15 cellular contexts compared by ENCODE assay signal in genomic region chr17:63920050-63920449, GRCh38. TPM values are rescaled to one million over a fixed set of nuclear protein-coding genes. Genes with fewer than 3 reads are reported as not detected.
DNase-seq lines count a peak whose midpoint lies in the region; ATAC-seq, FAIRE-seq and TF ChIP-seq lines count a peak whose summit lies in the region.
"Not testable (repeated sequence)": the region's sequence is repeated elsewhere in the genome, so short reads cannot be mapped to it uniquely, and the experiment has no call there.
"Had no signal": no experiment of that assay in that cellular context is flagged by ENCODE, and none has a peak within 500 bp of the region (broad histone marks: within the 10 kb centered on the region; RNA-seq: fewer than 3 reads in every experiment).

No MANE protein-coding gene starts in this region.

- not testable (repeated sequence) for H3K36me3 Mint-ChIP-seq in IgD-negative memory B cell; WTC11; stimulated activated effector memory CD8-positive, alpha-beta T cell treated with anti-CD3 and anti-CD28 coated beads, Interleukin-12 subunit alpha, Interleukin-12 subunit beta, amount 100 ng/mL, for 72 hours

- H3K9me3 ChIP-seq in BLaER1 treated with 17β-estradiol and CSF1 and Interleukin-3, amounts not matched to agents 10 nM and 100 nM (replicated peaks in 1 of 11); OCI-LY7 (ENCODE audit: low read length); endocrine pancreas (ENCODE audit: control insufficient read depth, low read length); HepG2 (ENCODE audit: low read length): not testable (repeated sequence)

- H2AFZ ChIP-seq in OCI-LY7 (ENCODE audit: low read length): peak overlapping the region; percentile 45; the same call in 1 of the 2 replicates
- H2AFZ ChIP-seq in HepG2 (ENCODE audit: low read length): not testable (repeated sequence)

- 0 out of 22 replicates have a peak overlapping the region, but pooled peaks of 1 of the 11 experiments have one; percentile 31 for H3K9ac ChIP-seq in BLaER1 treated with 17β-estradiol and CSF1 and Interleukin-3, amounts not matched to agents 10 nM and 100 nM
- H3K9ac ChIP-seq in endocrine pancreas (ENCODE audit: control insufficient read depth, insufficient read depth, low read length): peak overlapping the region; percentile 26
- not testable (repeated sequence) for H3K9ac ChIP-seq in HepG2 (ENCODE audit: insufficient read depth, low read depth, low read length)

- H3K27me3 Mint-ChIP-seq in IgD-negative memory B cell; WTC11 (ENCODE audit: low read depth): not testable (repeated sequence)

- H3K27ac ChIP-seq in BLaER1 treated with 17β-estradiol and CSF1 and Interleukin-3, amounts not matched to agents 10 nM and 100 nM; HepG2 (ENCODE audit: extremely low read length, insufficient read depth, low read length): not testable (repeated sequence)
- peak overlapping the region; percentile 63 for H3K27ac ChIP-seq in OCI-LY7 (ENCODE audit: low read depth, low read length, poor library complexity, severe bottlenecking)

- BruUV-seq in OCI-LY7 (replicated peaks; lab: Mats Ljungman, UMichigan); HepG2 (replicated peaks; lab: Mats Ljungman, UMichigan): not testable (repeated sequence)

- CTCF ChIA-PET in OCI-LY7 (lab: Charles Lee; ENCODE audit: unreplicated experiment) (interaction anchor here (0.5 to 3.7 kb wide), 10 partner anchors 8 to 214 kb away, joined by 3 to 94 read pairs (median 6); partner anchors contain the start of gene ICAM2), WTC11 (lab: Charles Lee) (interaction anchor here (0.6 to 4.5 kb wide), 40 partner anchors 9 to 362 kb away, joined by 3 to 170 read pairs (median 15); partner anchors contain the start of genes CD79B, CSH2, CSHL1 and ERN1), HepG2 (lab: Yijun Ruan, JAX; ENCODE audit: low intra/inter-chr PET ratio, low total read pairs) (interaction anchor here (1.3 to 2.6 kb wide), 4 partner anchors 27 to 106 kb away, joined by 9 to 27 read pairs (median 20); no protein-coding TSS in a partner anchor)

- TF ChIP-seq POLR2A in HepG2 (IDR thresholded peaks at IDR 0.05; ENCODE audit: insufficient read depth in 1 of 2, low read depth in 2 of 2, low read length in 2 of 2): not testable (repeated sequence)

- not testable (repeated sequence) for DNase-seq in OCI-LY7 (ENCODE audit: low spot score); WTC11 (ENCODE audit: low spot score); stimulated activated effector memory CD8-positive, alpha-beta T cell treated with anti-CD3 and anti-CD28 coated beads, Interleukin-12 subunit alpha, Interleukin-12 subunit beta, amount 100 ng/mL, for 72 hours (ENCODE audit: low spot score in 2 of 2)
- peak; percentile 33 for DNase-seq in HepG2 (ENCODE audit: low spot score)

- intact Hi-C loops in OCI-LY7 (cut with micrococcal nuclease; ENCODE audit: unreplicated experiment): loop anchor here (2.0 kb wide), 1 partner anchor 157 kb away; no protein-coding TSS in a partner anchor
- intact Hi-C loops in HepG2 (cut with micrococcal nuclease; ENCODE audit: unreplicated experiment): not testable (repeated sequence)

- WGBS in HepG2 (ENCODE audit: low lambda C conversion rate): 6% methylated on average over 6 of the region's 6 CpGs

- H3K27ac Mint-ChIP-seq in IgD-negative memory B cell: peak overlapping the region in 2 of 3 donors; percentile 23 to 92
- H3K27ac Mint-ChIP-seq in WTC11: not testable (repeated sequence)
- H3K27ac Mint-ChIP-seq in stimulated activated effector memory CD8-positive, alpha-beta T cell treated with anti-CD3 and anti-CD28 coated beads, Interleukin-12 subunit alpha, Interleukin-12 subunit beta, amount 100 ng/mL, for 72 hours: peak overlapping the region; percentile 30

- not testable (repeated sequence) for H3K79me2 ChIP-seq in OCI-LY7 (ENCODE audit: insufficient read depth, low read depth, low read length); HepG2 (ENCODE audit: insufficient read depth, low read length)

- in situ Hi-C loops in HepG2 (cut with HindIII; ENCODE audit: extremely low pct_ligation_motif_present, low pct_unique_long_range_greater_than_20kb): loop anchor here (10.0 kb wide), 1 partner anchor 215 kb away; the partner anchor contains the start of gene ERN1

- H3K4me1 Mint-ChIP-seq in IgD-negative memory B cell (peaks cover 24 to 51% (median 50%) of the 10 kb centered on the region in 3 donors), WTC11 (peaks cover 16% of the 10 kb centered on the region)
- peaks cover 13% of the 10 kb centered on the region for H3K4me1 Mint-ChIP-seq in stimulated activated effector memory CD8-positive, alpha-beta T cell treated with anti-CD3 and anti-CD28 coated beads, Interleukin-12 subunit alpha, Interleukin-12 subunit beta, amount 100 ng/mL, for 72 hours

- H3K9me2 ChIP-seq in OCI-LY7 (ENCODE audit: insufficient read depth, low read length): not testable (repeated sequence)

- TF ChIP-seq EP300 in HepG2 (IDR thresholded peaks at IDR 0.05; ENCODE audit: low read depth in 2 of 2, low read length in 2 of 2); HepG2 (CRISPR knock-in tag; IDR thresholded peaks at IDR 0.05; ENCODE audit: borderline replicate concordance): not testable (repeated sequence)

- peak overlapping the region in 9 of 11 experiments; percentile 35 to 60 (median 53); a peak in 18 of 22 replicates for H3K4me2 ChIP-seq in BLaER1 treated with 17β-estradiol and CSF1 and Interleukin-3, amounts not matched to agents 10 nM and 100 nM
- H3K4me2 ChIP-seq in OCI-LY7 (ENCODE audit: low read length): peak overlapping the region; percentile 68
- not testable (repeated sequence) for H3K4me2 ChIP-seq in HepG2 (ENCODE audit: low read depth, low read length)

- FAIRE-seq in HepG2 (lab: Jason Lieb, UNC): not testable (repeated sequence)

- not testable (repeated sequence) for H3K36me3 ChIP-seq in BLaER1 treated with 17β-estradiol and CSF1 and Interleukin-3, amounts not matched to agents 10 nM and 100 nM; OCI-LY7 (ENCODE audit: insufficient read depth, low read length); endocrine pancreas (ENCODE audit: control insufficient read depth, insufficient read depth, low read length); HepG2 (replicated peaks in 1 of 2; ENCODE audit: control insufficient read depth in 1 of 2, insufficient read depth in 2 of 2, low read length in 2 of 2)

- not testable (repeated sequence) for H4K20me1 ChIP-seq in BLaER1 treated with 17β-estradiol and CSF1 and Interleukin-3, amounts not matched to agents 10 nM and 100 nM; OCI-LY7 (ENCODE audit: insufficient read depth, low read length); HepG2 (ENCODE audit: insufficient read depth, low read length)

- H3K27me3 ChIP-seq in BLaER1 treated with 17β-estradiol and CSF1 and Interleukin-3, amounts not matched to agents 10 nM and 100 nM; endocrine pancreas (ENCODE audit: control insufficient read depth, insufficient read depth, low read length): not testable (repeated sequence)
- H3K27me3 ChIP-seq in HepG2 (ENCODE audit: control insufficient read depth in 1 of 2, insufficient read depth in 2 of 2, low read length in 2 of 2): peaks cover 0 to 26% of the 10 kb centered on the region in 2 experiments; a peak in 3 of 5 replicates

- POLR2A ChIA-PET in OCI-LY7 (lab: Charles Lee): interaction anchor here (0.7 to 4.8 kb wide), 10 partner anchors 8 to 311 kb away, joined by 3 to 52 read pairs (median 11); partner anchors contain the start of genes CD79B and ICAM2
- POLR2A ChIA-PET in WTC11 (lab: Charles Lee): interaction anchor here (0.7 to 1.6 kb wide), 3 partner anchors 11 to 258 kb away, joined by 3 to 9 read pairs (median 8); no protein-coding TSS in a partner anchor
- POLR2A ChIA-PET in HepG2 (lab: Yijun Ruan, JAX): interaction anchor here (1.1 to 2.2 kb wide), 3 partner anchors 27 to 225 kb away, joined by 3 to 10 read pairs (median 4); no protein-coding TSS in a partner anchor

- not testable (repeated sequence) for H3K4me3 ChIP-seq in BLaER1 treated with 17β-estradiol and CSF1 and Interleukin-3, amounts not matched to agents 10 nM and 100 nM; endocrine pancreas (ENCODE audit: control insufficient read depth, insufficient read depth, low read length); HepG2 (replicated peaks in 1 of 3; ENCODE audit: insufficient read depth in 1 of 3, low read depth in 2 of 3, low read length in 3 of 3)
- H3K4me3 ChIP-seq in OCI-LY7 (ENCODE audit: low read depth, low read length, poor library complexity, severe bottlenecking): peak overlapping the region; percentile 42

- ATAC-seq in WTC11; HepG2; stimulated activated effector memory CD8-positive, alpha-beta T cell treated with anti-CD3 and anti-CD28 coated beads, Interleukin-12 subunit alpha, Interleukin-12 subunit beta, amount 100 ng/mL, for 72 hours: not testable (repeated sequence)

- not testable (repeated sequence) for TF ChIP-seq CTCF in OCI-LY7 (conservative IDR thresholded peaks at IDR 0.05; ENCODE audit: low read length); WTC11 (IDR thresholded peaks at IDR 0.05); HepG2 (CRISPR knock-in tag; IDR thresholded peaks at IDR 0.05)

- not testable (repeated sequence) for H3K9me3 Mint-ChIP-seq in IgD-negative memory B cell; WTC11; stimulated activated effector memory CD8-positive, alpha-beta T cell treated with anti-CD3 and anti-CD28 coated beads, Interleukin-12 subunit alpha, Interleukin-12 subunit beta, amount 100 ng/mL, for 72 hours

- peak overlapping the region in 2 of 4 donors; percentile 74 to 85 for H3K4me3 Mint-ChIP-seq in IgD-negative memory B cell
- H3K4me3 Mint-ChIP-seq in WTC11; stimulated activated effector memory CD8-positive, alpha-beta T cell treated with anti-CD3 and anti-CD28 coated beads, Interleukin-12 subunit alpha, Interleukin-12 subunit beta, amount 100 ng/mL, for 72 hours: not testable (repeated sequence)

- TF ChIP-seq RAD21 in HepG2 (CRISPR knock-in tag; IDR thresholded peaks at IDR 0.05): not testable (repeated sequence)

- peaks cover 27 to 87% (median 75%) of the 10 kb centered on the region in 10 experiments for H3K4me1 ChIP-seq in BLaER1 treated with 17β-estradiol and CSF1 and Interleukin-3, amounts not matched to agents 10 nM and 100 nM
- H3K4me1 ChIP-seq in OCI-LY7 (ENCODE audit: insufficient read depth, low read length, poor library complexity, severe bottlenecking) (peaks cover 78% of the 10 kb centered on the region), HepG2 (ENCODE audit: insufficient read depth, low read length) (peaks cover 16% of the 10 kb centered on the region)
- H3K4me1 ChIP-seq in endocrine pancreas (ENCODE audit: control insufficient read depth, insufficient read depth, low read length): not testable (repeated sequence)

RNA-seq across cellular contexts. Expression of gene GH1, which starts 1.4 kb away (rescaled TPM):
- polyA plus RNA-seq in IgD-negative memory B cell: 2.0 TPM
- 0.21 and 4.3 TPM in 2 replicates for total RNA-seq in OCI-LY7 (2014; rRNA removed; shearing (Covaris generic))
- 0.96 TPM in 1 of 2 replicates, not detected in the other for total RNA-seq in OCI-LY7 (2022)
- total RNA-seq in WTC11 (2021): not detected in 3 replicates
- total RNA-seq in HepG2 (2016; rRNA removed; fragmentation: Illumina TruSeq; extraction: Trizol): not detected in 2 replicates
- total RNA-seq in HepG2 (2016; cell fraction: cytosol; rRNA removed; fragmentation: Illumina TruSeq; extraction: Trizol; ENCODE audit: low read depth): not detected in 2 replicates
- total RNA-seq in HepG2 (2016; cell fraction: insoluble cytoplasmic fraction; rRNA removed; fragmentation: Illumina TruSeq; extraction: Trizol): not detected in 2 replicates
- total RNA-seq in HepG2 (2016; cell fraction: membrane; rRNA removed; fragmentation: Illumina TruSeq; extraction: Trizol): not detected in 2 replicates
- total RNA-seq in HepG2 (2016; cell fraction: nucleus; rRNA removed; fragmentation: Illumina TruSeq; extraction: Trizol): not detected in 2 replicates
- not detected in 2 replicates for polyA plus RNA-seq in HepG2 (2011; rRNA removed)
- not detected in 2 replicates for polyA plus RNA-seq in HepG2 (2011; cell fraction: cytosol; rRNA removed)
- not detected in 2 replicates for polyA plus RNA-seq in HepG2 (2011; cell fraction: nucleus; rRNA removed)
- polyA plus RNA-seq in HepG2 (2012): not detected in 2 replicates
- polyA plus RNA-seq in HepG2 (2016; cell fraction: cytosol; fragmentation: Illumina TruSeq; extraction: Trizol; ENCODE audit: low read depth): not detected in 2 replicates
- polyA plus RNA-seq in HepG2 (2016; cell fraction: insoluble cytoplasmic fraction; fragmentation: Illumina TruSeq; extraction: Trizol; ENCODE audit: low read depth): not detected in 2 replicates
- polyA plus RNA-seq in HepG2 (2016; cell fraction: membrane; fragmentation: Illumina TruSeq; extraction: Trizol; ENCODE audit: low read depth): not detected in 2 replicates
- polyA plus RNA-seq in HepG2 (2016; cell fraction: nucleus; fragmentation: Illumina TruSeq; extraction: Trizol; ENCODE audit: insufficient read depth, low read depth): not detected in 2 replicates
- not detected in 2 replicates for polyA minus RNA-seq in HepG2 (2011; rRNA and poly(A)+ RNA removed; ENCODE audit: low replicate concordance)
- not detected in 2 replicates for polyA minus RNA-seq in HepG2 (2011; cell fraction: cytosol; rRNA and poly(A)+ RNA removed)
- polyA minus RNA-seq in HepG2 (2011; cell fraction: nucleus; rRNA and poly(A)+ RNA removed): not detected in 2 replicates
- total RNA-seq: A172; Caco-2; CD8-positive, alpha-beta T cell; Daoy; H1; HFFc6; HT1080 had no signal
- polyA plus RNA-seq: CD14-positive monocyte had no signal

RNA-seq across cellular contexts. Expression of gene CSHL1, which starts 9.0 kb away (rescaled TPM):
- polyA plus RNA-seq in IgD-negative memory B cell (not detected), HepG2 (2011; rRNA removed) (not detected in 2 replicates)
- total RNA-seq in OCI-LY7 (2014; rRNA removed; shearing (Covaris generic)): not detected in 2 replicates
- total RNA-seq in OCI-LY7 (2022) (not detected in 2 replicates), WTC11 (2021) (not detected in 3 replicates), HepG2 (2016; rRNA removed; fragmentation: Illumina TruSeq; extraction: Trizol) (not detected in 2 replicates)
- not detected in 2 replicates for total RNA-seq in HepG2 (2016; cell fraction: cytosol; rRNA removed; fragmentation: Illumina TruSeq; extraction: Trizol; ENCODE audit: low read depth)
- not detected in 2 replicates for total RNA-seq in HepG2 (2016; cell fraction: insoluble cytoplasmic fraction; rRNA removed; fragmentation: Illumina TruSeq; extraction: Trizol)
- not detected in 2 replicates for total RNA-seq in HepG2 (2016; cell fraction: membrane; rRNA removed; fragmentation: Illumina TruSeq; extraction: Trizol)
- total RNA-seq in HepG2 (2016; cell fraction: nucleus; rRNA removed; fragmentation: Illumina TruSeq; extraction: Trizol): not detected in 2 replicates
- polyA plus RNA-seq in HepG2 (2011; cell fraction: cytosol; rRNA removed): not detected in 2 replicates
- not detected in 2 replicates for polyA plus RNA-seq in HepG2 (2011; cell fraction: nucleus; rRNA removed)
- polyA plus RNA-seq in HepG2 (2012): not detected in 2 replicates
- polyA plus RNA-seq in HepG2 (2016; cell fraction: cytosol; fragmentation: Illumina TruSeq; extraction: Trizol; ENCODE audit: low read depth): not detected in 2 replicates
- polyA plus RNA-seq in HepG2 (2016; cell fraction: insoluble cytoplasmic fraction; fragmentation: Illumina TruSeq; extraction: Trizol; ENCODE audit: low read depth): not detected in 2 replicates
- not detected in 2 replicates for polyA plus RNA-seq in HepG2 (2016; cell fraction: membrane; fragmentation: Illumina TruSeq; extraction: Trizol; ENCODE audit: low read depth)
- polyA plus RNA-seq in HepG2 (2016; cell fraction: nucleus; fragmentation: Illumina TruSeq; extraction: Trizol; ENCODE audit: insufficient read depth, low read depth): not detected in 2 replicates
- polyA minus RNA-seq in HepG2 (2011; rRNA and poly(A)+ RNA removed; ENCODE audit: low replicate concordance): not detected in 2 replicates
- polyA minus RNA-seq in HepG2 (2011; cell fraction: cytosol; rRNA and poly(A)+ RNA removed): not detected in 2 replicates
- not detected in 2 replicates for polyA minus RNA-seq in HepG2 (2011; cell fraction: nucleus; rRNA and poly(A)+ RNA removed)
- total RNA-seq: A172; Caco-2; CD8-positive, alpha-beta T cell; Daoy; H1; HFFc6; HT1080 had no signal
- polyA plus RNA-seq: CD14-positive monocyte, H1 had no signal

RNA-seq across cellular contexts. Expression of gene CD79B, which starts 12.1 kb away (rescaled TPM):
- polyA plus RNA-seq in IgD-negative memory B cell: 1,452 TPM
- 743 and 751 TPM in 2 replicates for total RNA-seq in OCI-LY7 (2014; rRNA removed; shearing (Covaris generic))
- total RNA-seq in OCI-LY7 (2022): 457 and 479 TPM in 2 replicates
- total RNA-seq in WTC11 (2021): 3.0 to 3.5 TPM (median 3.2 TPM) in 3 replicates
- not detected in 2 replicates for total RNA-seq in HepG2 (2016; rRNA removed; fragmentation: Illumina TruSeq; extraction: Trizol)
- not detected in 2 replicates for total RNA-seq in HepG2 (2016; cell fraction: cytosol; rRNA removed; fragmentation: Illumina TruSeq; extraction: Trizol; ENCODE audit: low read depth)
- total RNA-seq in HepG2 (2016; cell fraction: insoluble cytoplasmic fraction; rRNA removed; fragmentation: Illumina TruSeq; extraction: Trizol): 0.54 TPM in 1 of 2 replicates, not detected in the other
- total RNA-seq in HepG2 (2016; cell fraction: membrane; rRNA removed; fragmentation: Illumina TruSeq; extraction: Trizol): not detected in 2 replicates
- not detected in 2 replicates for total RNA-seq in HepG2 (2016; cell fraction: nucleus; rRNA removed; fragmentation: Illumina TruSeq; extraction: Trizol)
- polyA plus RNA-seq in HepG2 (2011; rRNA removed): 0.21 TPM in 1 of 2 replicates, not detected in the other
- 0.19 and 0.55 TPM in 2 replicates for polyA plus RNA-seq in HepG2 (2011; cell fraction: cytosol; rRNA removed)
- not detected in 2 replicates for polyA plus RNA-seq in HepG2 (2011; cell fraction: nucleus; rRNA removed)
- 0.20 TPM in 1 of 2 replicates, not detected in the other for polyA plus RNA-seq in HepG2 (2012)
- not detected in 2 replicates for polyA plus RNA-seq in HepG2 (2016; cell fraction: cytosol; fragmentation: Illumina TruSeq; extraction: Trizol; ENCODE audit: low read depth)
- polyA plus RNA-seq in HepG2 (2016; cell fraction: insoluble cytoplasmic fraction; fragmentation: Illumina TruSeq; extraction: Trizol; ENCODE audit: low read depth): not detected in 2 replicates
- polyA plus RNA-seq in HepG2 (2016; cell fraction: membrane; fragmentation: Illumina TruSeq; extraction: Trizol; ENCODE audit: low read depth): not detected in 2 replicates
- not detected in 2 replicates for polyA plus RNA-seq in HepG2 (2016; cell fraction: nucleus; fragmentation: Illumina TruSeq; extraction: Trizol; ENCODE audit: insufficient read depth, low read depth)
- polyA minus RNA-seq in HepG2 (2011; rRNA and poly(A)+ RNA removed; ENCODE audit: low replicate concordance): not detected in 2 replicates
- polyA minus RNA-seq in HepG2 (2011; cell fraction: cytosol; rRNA and poly(A)+ RNA removed): not detected in 2 replicates
- polyA minus RNA-seq in HepG2 (2011; cell fraction: nucleus; rRNA and poly(A)+ RNA removed): not detected in 2 replicates
- total RNA-seq: Caco-2, Daoy had no signal

RNA-seq across cellular contexts. Expression of gene CSH1, which starts 23.7 kb away (rescaled TPM):
- not detected for polyA plus RNA-seq in IgD-negative memory B cell
- not detected in 2 replicates for total RNA-seq in OCI-LY7 (2014; rRNA removed; shearing (Covaris generic))
- total RNA-seq in OCI-LY7 (2022): not detected in 2 replicates
- not detected in 3 replicates for total RNA-seq in WTC11 (2021)
- total RNA-seq in HepG2 (2016; rRNA removed; fragmentation: Illumina TruSeq; extraction: Trizol): not detected in 2 replicates
- not detected in 2 replicates for total RNA-seq in HepG2 (2016; cell fraction: cytosol; rRNA removed; fragmentation: Illumina TruSeq; extraction: Trizol; ENCODE audit: low read depth)
- not detected in 2 replicates for total RNA-seq in HepG2 (2016; cell fraction: insoluble cytoplasmic fraction; rRNA removed; fragmentation: Illumina TruSeq; extraction: Trizol)
- not detected in 2 replicates for total RNA-seq in HepG2 (2016; cell fraction: membrane; rRNA removed; fragmentation: Illumina TruSeq; extraction: Trizol)
- not detected in 2 replicates for total RNA-seq in HepG2 (2016; cell fraction: nucleus; rRNA removed; fragmentation: Illumina TruSeq; extraction: Trizol)
- polyA plus RNA-seq in HepG2 (2011; rRNA removed): not detected in 2 replicates
- not detected in 2 replicates for polyA plus RNA-seq in HepG2 (2011; cell fraction: cytosol; rRNA removed)
- polyA plus RNA-seq in HepG2 (2011; cell fraction: nucleus; rRNA removed): not detected in 2 replicates
- not detected in 2 replicates for polyA plus RNA-seq in HepG2 (2012)
- polyA plus RNA-seq in HepG2 (2016; cell fraction: cytosol; fragmentation: Illumina TruSeq; extraction: Trizol; ENCODE audit: low read depth): not detected in 2 replicates
- not detected in 2 replicates for polyA plus RNA-seq in HepG2 (2016; cell fraction: insoluble cytoplasmic fraction; fragmentation: Illumina TruSeq; extraction: Trizol; ENCODE audit: low read depth)
- polyA plus RNA-seq in HepG2 (2016; cell fraction: membrane; fragmentation: Illumina TruSeq; extraction: Trizol; ENCODE audit: low read depth): not detected in 2 replicates
- not detected in 2 replicates for polyA plus RNA-seq in HepG2 (2016; cell fraction: nucleus; fragmentation: Illumina TruSeq; extraction: Trizol; ENCODE audit: insufficient read depth, low read depth)
- not detected in 2 replicates for polyA minus RNA-seq in HepG2 (2011; rRNA and poly(A)+ RNA removed; ENCODE audit: low replicate concordance)
- polyA minus RNA-seq in HepG2 (2011; cell fraction: cytosol; rRNA and poly(A)+ RNA removed): not detected in 2 replicates
- not detected in 2 replicates for polyA minus RNA-seq in HepG2 (2011; cell fraction: nucleus; rRNA and poly(A)+ RNA removed)
- total RNA-seq: A172; Caco-2; CD8-positive, alpha-beta T cell; Daoy; H1; HFFc6; HT1080 had no signal
- polyA plus RNA-seq: CD14-positive monocyte had no signal

RNA-seq across cellular contexts. Expression of gene GH2, which starts 38.3 kb away (rescaled TPM):
- polyA plus RNA-seq in IgD-negative memory B cell (not detected), HepG2 (2011; rRNA removed) (not detected in 2 replicates)
- not detected in 2 replicates for total RNA-seq in OCI-LY7 (2014; rRNA removed; shearing (Covaris generic))
- total RNA-seq in OCI-LY7 (2022) (not detected in 2 replicates), WTC11 (2021) (0.35 to 1.3 TPM (median 0.60 TPM) in 3 replicates), HepG2 (2016; rRNA removed; fragmentation: Illumina TruSeq; extraction: Trizol) (not detected in 2 replicates)
- total RNA-seq in HepG2 (2016; cell fraction: cytosol; rRNA removed; fragmentation: Illumina TruSeq; extraction: Trizol; ENCODE audit: low read depth): not detected in 2 replicates
- not detected in 2 replicates for total RNA-seq in HepG2 (2016; cell fraction: insoluble cytoplasmic fraction; rRNA removed; fragmentation: Illumina TruSeq; extraction: Trizol)
- not detected in 2 replicates for total RNA-seq in HepG2 (2016; cell fraction: membrane; rRNA removed; fragmentation: Illumina TruSeq; extraction: Trizol)
- not detected in 2 replicates for total RNA-seq in HepG2 (2016; cell fraction: nucleus; rRNA removed; fragmentation: Illumina TruSeq; extraction: Trizol)
- not detected in 2 replicates for polyA plus RNA-seq in HepG2 (2011; cell fraction: cytosol; rRNA removed)
- not detected in 2 replicates for polyA plus RNA-seq in HepG2 (2011; cell fraction: nucleus; rRNA removed)
- polyA plus RNA-seq in HepG2 (2012): not detected in 2 replicates
- not detected in 2 replicates for polyA plus RNA-seq in HepG2 (2016; cell fraction: cytosol; fragmentation: Illumina TruSeq; extraction: Trizol; ENCODE audit: low read depth)
- not detected in 2 replicates for polyA plus RNA-seq in HepG2 (2016; cell fraction: insoluble cytoplasmic fraction; fragmentation: Illumina TruSeq; extraction: Trizol; ENCODE audit: low read depth)
- polyA plus RNA-seq in HepG2 (2016; cell fraction: membrane; fragmentation: Illumina TruSeq; extraction: Trizol; ENCODE audit: low read depth): not detected in 2 replicates
- polyA plus RNA-seq in HepG2 (2016; cell fraction: nucleus; fragmentation: Illumina TruSeq; extraction: Trizol; ENCODE audit: insufficient read depth, low read depth): not detected in 2 replicates
- polyA minus RNA-seq in HepG2 (2011; rRNA and poly(A)+ RNA removed; ENCODE audit: low replicate concordance): not detected in 2 replicates
- polyA minus RNA-seq in HepG2 (2011; cell fraction: cytosol; rRNA and poly(A)+ RNA removed): not detected in 2 replicates
- not detected in 2 replicates for polyA minus RNA-seq in HepG2 (2011; cell fraction: nucleus; rRNA and poly(A)+ RNA removed)
- total RNA-seq: A172; Caco-2; CD8-positive, alpha-beta T cell; Daoy; HFFc6; HT1080 had no signal
- polyA plus RNA-seq: CD14-positive monocyte had no signal

Comparison
In these comparisons a context has a peak if more than half of its experiments do, and no peak if none do; other contexts are left out.
1. RNA of gene CD79B, which starts 12.1 kb away (total RNA-seq): 457 to 751 TPM in OCI-LY7; 3.0 to 3.5 TPM in WTC11 and 0.54 TPM in HepG2; every median in the first group is over 100 times any median in the second.